Comparison of ENCODE assay signal across 8 cellular contexts in genomic region chr20:51563597-51564332, GRCh38. TPM values are rescaled to one million over a fixed set of nuclear protein-coding genes. Genes with fewer than 3 reads are reported as not detected.
A peak's percentile ranks its signal among the peaks of the same experiment; 100 is the strongest.
DNase-seq lines count a peak whose midpoint lies in the region; TF ChIP-seq lines count a peak whose summit lies in the region.

No MANE protein-coding gene starts in this region.

- H3K4me3 ChIP-seq in esophagus muscularis mucosa: peak overlapping the region; percentile 58 to 66 (median 60)
- no peak overlapping the region for H3K4me3 ChIP-seq in mucosa of stomach (ENCODE audit: low read length)
- H3K4me3 ChIP-seq in uterus: peak overlapping the region in 1 of 2 donors; percentile 44

- H3K9ac ChIP-seq in mucosa of stomach (ENCODE audit: low read length): peak overlapping the region; percentile 58

- DNase-seq in activated effector memory CD4-positive, alpha-beta T cell treated with anti-CD3 and anti-CD28 coated beads, Interleukin-2, amount 50 U/mL, for 16 hours: peak; percentile 68
- no peak for DNase-seq in activated effector memory CD4-positive, alpha-beta T cell treated with Interleukin-2 at 50 U/mL for 16 hours
- DNase-seq in SW 1271 (lab: John Stamatoyannopoulos, UW): peak; percentile 24 to 77
- no peak for DNase-seq in esophagus muscularis mucosa (ENCODE audit: extremely low spot score)
- peak; percentile 75 to 84 for DNase-seq in uterus
- no peak for DNase-seq in SKM-1 (lab: John Stamatoyannopoulos, UW; ENCODE audit: unreplicated experiment)
- DNase-seq in pons (ENCODE audit: low spot score): no peak

- intact Hi-C loops in esophagus muscularis mucosa (cut with DNase I) (loop anchor here (5.0 kb wide), 1 partner anchor 106 kb away; no protein-coding TSS in a partner anchor), uterus (cut with DNase I; ENCODE audit: low total_unique reads) (loop anchor here (5.0 kb wide), 1 partner anchor 116 kb away; no protein-coding TSS in a partner anchor)

- no peak for TF ChIP-seq POLR2A in esophagus muscularis mucosa (IDR thresholded peaks at IDR 0.05; ENCODE audit: low read depth)
- no peak for TF ChIP-seq POLR2A in uterus (IDR thresholded peaks at IDR 0.05)

- H3K4me1 ChIP-seq in esophagus muscularis mucosa (peaks cover 45 to 66% (median 58%) of the 10 kb centered on the region in 4 donors), mucosa of stomach (ENCODE audit: control insufficient read depth, insufficient read depth, low read length) (peaks cover 32% of the 10 kb centered on the region), uterus (peaks cover 8 to 9% of the 10 kb centered on the region in 2 donors)

- no peaks in the 10 kb centered on the region for H3K27me3 ChIP-seq in esophagus muscularis mucosa
- H3K27me3 ChIP-seq in mucosa of stomach (ENCODE audit: control insufficient read depth, insufficient read depth, low read length): peaks cover 60% of the 10 kb centered on the region
- no peaks in the 10 kb centered on the region for H3K27me3 ChIP-seq in uterus

- TF ChIP-seq CTCF in esophagus muscularis mucosa (IDR thresholded peaks at IDR 0.05) (peak in 1 of 3 experiments; percentile 12), uterus (IDR thresholded peaks at IDR 0.05) (peak in 1 of 4 experiments; percentile 13)

- H3K36me3 ChIP-seq in esophagus muscularis mucosa (no peaks in the 10 kb centered on the region), mucosa of stomach (ENCODE audit: control insufficient read depth, insufficient read depth, low read length) (no peaks in the 10 kb centered on the region), uterus (no peaks in the 10 kb centered on the region)

- peak overlapping the region; percentile 85 to 97 (median 90) for H3K27ac ChIP-seq in esophagus muscularis mucosa (replicated peaks in 1 of 4)
- peak overlapping the region; percentile 93 to 94 for H3K27ac ChIP-seq in uterus

- WGBS in esophagus muscularis mucosa: 42% methylated on average over 8 of the region's 15 CpGs

- no peak for TF ChIP-seq EP300 in esophagus muscularis mucosa (IDR thresholded peaks at IDR 0.05)

- H3K9me3 ChIP-seq in esophagus muscularis mucosa: no peaks in the 10 kb centered on the region
- no peaks in the 10 kb centered on the region for H3K9me3 ChIP-seq in mucosa of stomach (ENCODE audit: control insufficient read depth, low read length)
- no peaks in the 10 kb centered on the region for H3K9me3 ChIP-seq in uterus

RNA-seq across cellular contexts. Expression of gene NFATC2, which starts 21.2 kb away (rescaled TPM):
- total RNA-seq in esophagus muscularis mucosa (10 to 100 TPM in 3 of 4 donors, 1 to 10 TPM in 1; 8.8 to 15.6 (median 13.0) TPM), uterus (10 to 100 TPM in 3 of 4 donors, 1 to 10 TPM in 1; 5.7 to 36.4 (median 12.0) TPM)

Comparison
In these comparisons a context has a peak if more than half of its experiments do, and no peak if none do; other contexts are left out.
1. DNase-seq: peak in activated effector memory CD4-positive, alpha-beta T cell treated with anti-CD3 and anti-CD28 coated beads, Interleukin-2, amount 50 U/mL, for 16 hours (single experiment), SW 1271 (2 of 2) and uterus (2 of 2); none in activated effector memory CD4-positive, alpha-beta T cell treated with Interleukin-2 at 50 U/mL for 16 hours (single experiment), esophagus muscularis mucosa (single experiment), SKM-1 (single experiment) and pons (single experiment).